Comparison of ENCODE assay signal across 1 cellular context in the genomic region with DNA sequence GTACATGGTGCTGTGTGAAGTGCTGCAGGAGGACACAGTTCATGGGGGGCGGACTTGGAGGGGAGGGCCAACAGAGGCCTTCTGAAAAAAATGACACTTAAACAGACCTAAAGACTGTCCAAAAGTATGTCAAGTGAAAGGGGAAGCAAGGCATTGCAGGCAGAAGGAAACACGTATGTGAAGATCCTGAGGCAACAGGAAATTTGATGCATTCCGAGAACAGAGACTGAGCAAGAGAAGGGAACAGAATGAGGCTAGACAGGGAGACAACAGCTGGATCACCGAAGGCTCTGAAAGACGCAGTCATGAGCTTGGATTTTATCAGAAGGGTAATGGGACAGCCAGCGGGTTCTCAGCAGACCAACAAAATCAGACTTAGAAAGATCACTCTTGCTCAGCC.
TF ChIP-seq lines count a peak whose summit lies in the region.

No MANE protein-coding gene starts in this region.

TF ChIP-seq in GM23338, 12 proteins besides CTCF, POLR2A, EP300 and RAD21:
- TF ChIP-seq, protein P1, sequence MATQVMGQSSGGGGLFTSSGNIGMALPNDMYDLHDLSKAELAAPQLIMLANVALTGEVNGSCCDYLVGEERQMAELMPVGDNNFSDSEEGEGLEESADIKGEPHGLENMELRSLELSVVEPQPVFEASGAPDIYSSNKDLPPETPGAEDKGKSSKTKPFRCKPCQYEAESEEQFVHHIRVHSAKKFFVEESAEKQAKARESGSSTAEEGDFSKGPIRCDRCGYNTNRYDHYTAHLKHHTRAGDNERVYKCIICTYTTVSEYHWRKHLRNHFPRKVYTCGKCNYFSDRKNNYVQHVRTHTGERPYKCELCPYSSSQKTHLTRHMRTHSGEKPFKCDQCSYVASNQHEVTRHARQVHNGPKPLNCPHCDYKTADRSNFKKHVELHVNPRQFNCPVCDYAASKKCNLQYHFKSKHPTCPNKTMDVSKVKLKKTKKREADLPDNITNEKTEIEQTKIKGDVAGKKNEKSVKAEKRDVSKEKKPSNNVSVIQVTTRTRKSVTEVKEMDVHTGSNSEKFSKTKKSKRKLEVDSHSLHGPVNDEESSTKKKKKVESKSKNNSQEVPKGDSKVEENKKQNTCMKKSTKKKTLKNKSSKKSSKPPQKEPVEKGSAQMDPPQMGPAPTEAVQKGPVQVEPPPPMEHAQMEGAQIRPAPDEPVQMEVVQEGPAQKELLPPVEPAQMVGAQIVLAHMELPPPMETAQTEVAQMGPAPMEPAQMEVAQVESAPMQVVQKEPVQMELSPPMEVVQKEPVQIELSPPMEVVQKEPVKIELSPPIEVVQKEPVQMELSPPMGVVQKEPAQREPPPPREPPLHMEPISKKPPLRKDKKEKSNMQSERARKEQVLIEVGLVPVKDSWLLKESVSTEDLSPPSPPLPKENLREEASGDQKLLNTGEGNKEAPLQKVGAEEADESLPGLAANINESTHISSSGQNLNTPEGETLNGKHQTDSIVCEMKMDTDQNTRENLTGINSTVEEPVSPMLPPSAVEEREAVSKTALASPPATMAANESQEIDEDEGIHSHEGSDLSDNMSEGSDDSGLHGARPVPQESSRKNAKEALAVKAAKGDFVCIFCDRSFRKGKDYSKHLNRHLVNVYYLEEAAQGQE (IDR thresholded peaks at IDR 0.05; ENCODE audit: unreplicated experiment) = no peak
- TF ChIP-seq STAT1 (IDR thresholded peaks at IDR 0.05; ENCODE audit: unreplicated experiment) = no peak
- TF ChIP-seq EZH2phosphoT487 (IDR thresholded peaks at IDR 0.05; ENCODE audit: unreplicated experiment) = no peak
